Comparison of ENCODE assay signal across 15 cellular contexts in the genomic region with DNA sequence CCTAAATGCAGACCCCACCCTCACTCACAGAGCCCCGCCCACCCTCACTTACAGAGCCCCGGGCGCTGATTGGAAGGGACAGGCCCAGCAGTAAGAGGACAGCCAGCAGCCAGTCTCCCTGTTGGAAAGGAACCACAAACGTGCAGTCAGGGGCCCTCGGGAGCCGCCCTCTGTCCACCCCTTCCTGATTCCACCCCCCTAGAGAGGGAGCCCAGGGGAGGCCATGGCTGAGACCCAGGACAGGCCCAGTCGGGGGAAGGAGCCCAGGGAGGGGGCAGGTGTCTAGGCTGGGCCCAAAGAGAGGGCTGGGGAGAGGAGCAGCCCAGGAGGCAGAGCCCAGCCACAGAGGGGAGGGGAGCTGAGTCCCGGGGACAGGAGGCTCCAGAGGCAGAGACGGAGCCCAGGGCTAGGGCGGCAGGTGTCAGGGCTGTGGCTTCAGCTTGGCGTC. TPM values are rescaled to one million over a fixed set of nuclear protein-coding genes. Genes with fewer than 3 reads are reported as not detected.
DNase-seq lines count a peak whose midpoint lies in the region; ATAC-seq, FAIRE-seq and TF ChIP-seq lines count a peak whose summit lies in the region.
"Not testable (repeated sequence)": the region's sequence is repeated elsewhere in the genome, so short reads cannot be mapped to it uniquely, and the experiment has no call there.
"Had no signal": no experiment of that assay in that cellular context is flagged by ENCODE, and none has a peak within 500 bp of the region (broad histone marks: within the 10 kb centered on the region; RNA-seq: fewer than 3 reads in every experiment).

No MANE protein-coding gene starts in this region.

- not testable (repeated sequence) for TF ChIP-seq POLR2A in body of pancreas (IDR thresholded peaks at IDR 0.05)

- H3T11ph ChIP-seq in H9 (ENCODE audit: low read length): not testable (repeated sequence)

- H3K79me1 ChIP-seq in H9 (ENCODE audit: insufficient read depth, low read depth, low read length, poor library complexity, severe bottlenecking): not testable (repeated sequence)

- not testable (repeated sequence) for H3K4me2 ChIP-seq in H9 (ENCODE audit: insufficient read depth, insufficient read length, low read length)
- H3K4me2 ChIP-seq in OCI-LY3 (ENCODE audit: low read length) (peak overlapping the region; percentile 9; the same call in 1 of the 2 replicates), hepatocyte (peak overlapping the region; percentile 5)

- H2BK20ac ChIP-seq in H9 (ENCODE audit: low read depth, low read length, poor library complexity, severe bottlenecking): not testable (repeated sequence)

- H2AFZ ChIP-seq in H9 (ENCODE audit: low read length); OCI-LY3 (ENCODE audit: low read depth, low read length); hepatocyte: not testable (repeated sequence)

- not testable (repeated sequence) for H3K9me2 ChIP-seq in hepatocyte (replicated peaks; ENCODE audit: insufficient read depth)

- peaks cover 19 to 26% of the 10 kb centered on the region in 2 experiments for H3K4me1 Mint-ChIP-seq in H9

- H3K4ac ChIP-seq in H9 (ENCODE audit: low read depth, low read length): not testable (repeated sequence)

- not testable (repeated sequence) for H3K9ac ChIP-seq in H9 (ENCODE audit: extremely low read depth, insufficient read length, low read length); OCI-LY3 (ENCODE audit: low read length)

- peak; percentile 76 for ATAC-seq in body of pancreas
- peak; percentile 38 for ATAC-seq in Right ventricle myocardium inferior
- peak; percentile 63 for ATAC-seq in mucosa of descending colon
- ATAC-seq in pancreas: peak; percentile 73 to 83 (median 80)

- H3K18ac ChIP-seq in H9 (ENCODE audit: insufficient read length, low read depth, low read length): not testable (repeated sequence)

- not testable (repeated sequence) for H4K5ac ChIP-seq in H9 (ENCODE audit: insufficient read length, low read depth, low read length)

- H3K9me3 Mint-ChIP-seq in H9: not testable (repeated sequence)

- H4K91ac ChIP-seq in H9 (ENCODE audit: insufficient read length, low read depth, low read length): not testable (repeated sequence)

- not testable (repeated sequence) for H3K79me2 ChIP-seq in H9 (ENCODE audit: insufficient read depth, low read length); OCI-LY3 (ENCODE audit: low read length); hepatocyte

- H3K36me3 ChIP-seq in OCI-LY3 (replicated peaks; ENCODE audit: low read depth, low read length); body of pancreas (replicated peaks in 1 of 2; ENCODE audit: insufficient read depth in 1 of 2, low read depth in 2 of 2); hepatocyte (replicated peaks; ENCODE audit: insufficient read depth, low read depth); mucosa of descending colon (ENCODE audit: low read depth); pancreas: not testable (repeated sequence)

- H3K23me2 ChIP-seq in H9 (ENCODE audit: insufficient read length, low read depth, low read length, poor library complexity, severe bottlenecking): not testable (repeated sequence)

- not testable (repeated sequence) for H2AK5ac ChIP-seq in H9 (ENCODE audit: insufficient read length, low read length)

- not testable (repeated sequence) for H3K56ac ChIP-seq in H9 (ENCODE audit: insufficient read length, low read depth, low read length)

- not testable (repeated sequence) for H2BK12ac ChIP-seq in H9 (ENCODE audit: insufficient read length, low read depth, low read length)

- not testable (repeated sequence) for H3K14ac ChIP-seq in H9 (ENCODE audit: insufficient read depth, low read length)

- H3K4me1 ChIP-seq in H9 (ENCODE audit: insufficient read depth, low read length); mucosa of descending colon (ENCODE audit: low read depth); pancreas: not testable (repeated sequence)
- H3K4me1 ChIP-seq in OCI-LY3 (ENCODE audit: low read length) (peaks cover 23% of the 10 kb centered on the region), body of pancreas (peaks cover 23% of the 10 kb centered on the region), hepatocyte (ENCODE audit: insufficient read depth) (peaks cover 16% of the 10 kb centered on the region)

- H2BK5ac ChIP-seq in H9 (ENCODE audit: insufficient read length, low read length): not testable (repeated sequence)

- peaks cover 12% of the 10 kb centered on the region for H3K27me3 Mint-ChIP-seq in H9 (ENCODE audit: low read depth)

- H3K4me3 Mint-ChIP-seq in H9: peak overlapping the region in 1 of 2 experiments; percentile 17; a peak in 1 of 5 replicates

- H3K4me3 ChIP-seq in OCI-LY3 (ENCODE audit: low read length); body of pancreas; hepatocyte; mucosa of descending colon; pancreas: not testable (repeated sequence)

- H3K23ac ChIP-seq in H9 (ENCODE audit: insufficient read length, low read depth, low read length): not testable (repeated sequence)

- H4K8ac ChIP-seq in H9 (replicated peaks; ENCODE audit: insufficient read length, low read depth, low read length): not testable (repeated sequence)

- not testable (repeated sequence) for H2BK120ac ChIP-seq in H9 (ENCODE audit: low read depth, low read length, poor library complexity, severe bottlenecking)

- not testable (repeated sequence) for H3K27ac Mint-ChIP-seq in H9

- not testable (repeated sequence) for H3K27ac ChIP-seq in H9 (ENCODE audit: insufficient read length, low read depth, low read length); OCI-LY3 (ENCODE audit: low read length)
- H3K27ac ChIP-seq in body of pancreas: peak overlapping the region in 3 of 4 donors; percentile 32 to 75 (median 68)
- H3K27ac ChIP-seq in hepatocyte: peak overlapping the region; percentile 80
- peak overlapping the region in 3 of 4 donors; percentile 27 to 33 (median 28) for H3K27ac ChIP-seq in pancreas

- WGBS in H9 (ENCODE audit: extremely low coverage, insufficient read length, low lambda C conversion rate): no CpG with 5 or more reads among the region's 11 CpGs
- WGBS in body of pancreas, 2 donors: 20% methylated on average over 8 of the region's 11 CpGs; no CpG with 5 or more reads in 1 of the 2 donors
- WGBS in hepatocyte (ENCODE audit: low lambda C conversion rate, missing lambda C conversion rate): 67% methylated on average over 5 of the region's 11 CpGs
- 20 to 28% methylated on average over 9 to 11 of the region's 11 CpGs for WGBS in pancreas, 2 donors

- not testable (repeated sequence) for H4K20me1 ChIP-seq in H9 (ENCODE audit: control insufficient read depth, insufficient read depth, insufficient read length); OCI-LY3 (ENCODE audit: insufficient read depth, low read length); hepatocyte (ENCODE audit: insufficient read depth, poor library complexity, severe bottlenecking)

- H3K36me3 Mint-ChIP-seq in H9 (ENCODE audit: insufficient read depth in 1 of 3, low read depth in 3 of 3): not testable (repeated sequence)

- H3K27me3 ChIP-seq in H9 (ENCODE audit: insufficient read depth, low read length); body of pancreas; hepatocyte; pancreas: not testable (repeated sequence)
- 0 out of 2 replicates have a peak, but pooled peaks cover 15% of the 10 kb centered on the region for H3K27me3 ChIP-seq in OCI-LY3 (ENCODE audit: low read depth, low read length)

- DNase-seq in COLO668 (lab: John Stamatoyannopoulos, UW; ENCODE audit: unreplicated experiment): peak; percentile 31
- peak; percentile 66 for DNase-seq in H9
- DNase-seq in body of pancreas: peak in 3 of 4 donors; percentile 29 to 63 (median 45)
- not testable (repeated sequence) for DNase-seq in Right ventricle myocardium inferior (ENCODE audit: missing footprints); hepatocyte (ENCODE audit: low spot score)
- peak; percentile 49 to 54 (median 50) for DNase-seq in mucosa of descending colon
- peak in 3 of 6 donors; percentile 42 to 68 (median 65) for DNase-seq in pancreas

- not testable (repeated sequence) for TF ChIP-seq CTCF in H9 (conservative IDR thresholded peaks at IDR 0.05); OCI-LY3 (IDR thresholded peaks at IDR 0.05; ENCODE audit: low read depth, low read length); body of pancreas (IDR thresholded peaks at IDR 0.05); hepatocyte (IDR thresholded peaks at IDR 0.05; ENCODE audit: poor library complexity); mucosa of descending colon (IDR thresholded peaks at IDR 0.05); pancreas (IDR thresholded peaks at IDR 0.05)

- not testable (repeated sequence) for H3K9me3 ChIP-seq in H9 (ENCODE audit: control insufficient read depth, low read depth, low read length); OCI-LY3 (ENCODE audit: insufficient read depth, low read length); body of pancreas; hepatocyte (ENCODE audit: low read depth); mucosa of descending colon; pancreas

- FAIRE-seq in pancreas (lab: Jason Lieb, UNC): not testable (repeated sequence)

- not testable (repeated sequence) for H2BK15ac ChIP-seq in H9 (ENCODE audit: low read depth, low read length)

- intact Hi-C loops in body of pancreas (cut with DNase I); Right ventricle myocardium inferior (cut with DNase I); mucosa of descending colon (cut with DNase I, micrococcal nuclease); pancreas (cut with DNase I): not testable (repeated sequence)

RNA-seq across cellular contexts. Expression of gene APOBEC3A, which starts 5.9 kb away (rescaled TPM):
- total RNA-seq in H9 (2021): not detected in 2 replicates
- total RNA-seq in body of pancreas: not detected
- total RNA-seq in Right ventricle myocardium inferior: 0.78 TPM
- not detected in 2 replicates for total RNA-seq in hepatocyte
- not detected in 2 replicates for polyA plus RNA-seq in hepatocyte
- total RNA-seq in mucosa of descending colon: 10 to 100 TPM in 1 of 3 donors, 1 to 10 TPM in 1, under 1 TPM in 1; 0.92 to 23.6 (median 2.5) TPM
- total RNA-seq in pancreas: 1 to 10 TPM in 1 of 6 donors, under 1 TPM in 4, not detected in 1; 0.24 to 1.1 (median 0.64) TPM
- polyA plus RNA-seq in pancreas: under 1 TPM in 1 of 2 donors, not detected in 1; 0.07 TPM
- total RNA-seq: A172, B cell, Calu3, H4, PC-3, SK-MEL-5 had no signal

RNA-seq across cellular contexts. Expression of gene APOBEC3B, which starts 18.8 kb away (rescaled TPM):
- 28.1 and 29.0 TPM in 2 replicates for total RNA-seq in H9 (2021)
- 1 to 10 TPM in 1 of 2 donors, not detected in 1; 2.1 TPM for total RNA-seq in body of pancreas
- total RNA-seq in Right ventricle myocardium inferior: 0.78 TPM
- total RNA-seq in hepatocyte: 2.2 TPM in 2 replicates
- polyA plus RNA-seq in hepatocyte: 10.5 and 11.0 TPM in 2 replicates
- total RNA-seq in mucosa of descending colon: 10 to 100 TPM in 2 of 3 donors, 1 to 10 TPM in 1; 8.4 to 49.5 (median 23.6) TPM
- total RNA-seq in pancreas: 10 to 100 TPM in 1 of 6 donors, 1 to 10 TPM in 4, under 1 TPM in 1; 0.60 to 10.2 (median 2.7) TPM
- polyA plus RNA-seq in pancreas: 1 to 10 TPM; 2.4 to 4.7 TPM
- total RNA-seq: CD4-positive, alpha-beta T cell had no signal

RNA-seq across cellular contexts. Expression of gene APOBEC3C, which starts 50.7 kb away (rescaled TPM):
- 31.7 and 32.1 TPM in 2 replicates for total RNA-seq in H9 (2021)
- 1 to 10 TPM; 2.6 to 6.7 TPM for total RNA-seq in body of pancreas
- 27.9 TPM for total RNA-seq in Right ventricle myocardium inferior
- total RNA-seq in hepatocyte: 7.4 and 8.0 TPM in 2 replicates
- polyA plus RNA-seq in hepatocyte: 36.8 and 56.7 TPM in 2 replicates
- total RNA-seq in mucosa of descending colon: 10 to 100 TPM; 23.1 to 30.6 (median 24.1) TPM
- 10 to 100 TPM in 1 of 6 donors, 1 to 10 TPM in 5; 2.5 to 12.0 (median 4.2) TPM for total RNA-seq in pancreas
- polyA plus RNA-seq in pancreas: 1 to 10 TPM; 5.3 to 7.9 TPM

RNA-seq across cellular contexts. Expression of gene APOBEC3D, which starts 57.6 kb away (rescaled TPM):
- total RNA-seq in H9 (2021): 8.6 and 9.4 TPM in 2 replicates
- not detected for total RNA-seq in body of pancreas
- 0.95 TPM for total RNA-seq in Right ventricle myocardium inferior
- total RNA-seq in hepatocyte: 1.4 and 1.5 TPM in 2 replicates
- 1.4 and 1.5 TPM in 2 replicates for polyA plus RNA-seq in hepatocyte
- 1 to 10 TPM; 4.6 to 7.0 (median 6.5) TPM for total RNA-seq in mucosa of descending colon
- total RNA-seq in pancreas: 1 to 10 TPM in 2 of 6 donors, under 1 TPM in 3, not detected in 1; 0.37 to 1.6 (median 0.66) TPM
- 1 to 10 TPM in 1 of 2 donors, under 1 TPM in 1; 0.63 to 1.6 TPM for polyA plus RNA-seq in pancreas
